ENCODE assay signal across 1 cellular context in the genomic region with DNA sequence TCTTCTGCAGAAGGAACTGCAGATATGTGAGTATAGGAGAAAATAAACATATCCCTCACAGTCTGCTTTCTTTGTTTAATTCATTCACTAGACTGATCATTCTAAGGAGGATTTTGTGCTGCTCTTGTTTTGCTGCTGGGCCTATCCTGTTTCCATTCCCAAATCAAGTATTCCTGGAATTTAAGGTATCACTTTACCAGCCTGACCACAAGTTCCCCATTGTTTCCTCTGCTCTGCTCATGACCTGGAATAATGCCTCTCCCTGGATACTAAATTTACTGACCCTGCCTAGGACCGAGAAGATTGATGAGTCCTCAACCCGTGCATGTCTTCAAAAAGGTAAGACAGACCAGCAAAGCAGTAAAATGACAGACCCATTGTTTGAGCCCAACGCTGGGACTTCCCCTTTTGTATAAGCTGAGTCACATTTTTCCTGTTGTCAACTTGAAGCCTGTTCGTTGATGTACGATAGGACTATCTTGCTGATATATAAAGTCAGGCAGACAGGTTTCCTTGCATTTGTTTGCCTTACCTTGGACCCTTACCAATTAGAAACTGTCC.
TF ChIP-seq lines count a peak whose summit lies in the region.

No MANE protein-coding gene starts in this region.

TF ChIP-seq in HepG2, 621 proteins besides CTCF, POLR2A, EP300 and RAD21 (continued from another document):
- TF ChIP-seq, protein P1, sequence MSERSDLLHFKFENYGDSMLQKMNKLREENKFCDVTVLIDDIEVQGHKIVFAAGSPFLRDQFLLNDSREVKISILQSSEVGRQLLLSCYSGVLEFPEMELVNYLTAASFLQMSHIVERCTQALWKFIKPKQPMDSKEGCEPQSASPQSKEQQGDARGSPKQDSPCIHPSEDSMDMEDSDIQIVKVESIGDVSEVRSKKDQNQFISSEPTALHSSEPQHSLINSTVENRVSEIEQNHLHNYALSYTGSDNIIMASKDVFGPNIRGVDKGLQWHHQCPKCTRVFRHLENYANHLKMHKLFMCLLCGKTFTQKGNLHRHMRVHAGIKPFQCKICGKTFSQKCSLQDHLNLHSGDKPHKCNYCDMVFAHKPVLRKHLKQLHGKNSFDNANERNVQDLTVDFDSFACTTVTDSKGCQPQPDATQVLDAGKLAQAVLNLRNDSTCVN (CRISPR knock-in tag; IDR thresholded peaks at IDR 0.05; ENCODE audit: borderline replicate concordance), result no peak
- TF ChIP-seq NKX3-1 (CRISPR knock-in tag; IDR thresholded peaks at IDR 0.05), result no peak
